Comparison of ENCODE assay signal across 9 cellular contexts in the genomic region with DNA sequence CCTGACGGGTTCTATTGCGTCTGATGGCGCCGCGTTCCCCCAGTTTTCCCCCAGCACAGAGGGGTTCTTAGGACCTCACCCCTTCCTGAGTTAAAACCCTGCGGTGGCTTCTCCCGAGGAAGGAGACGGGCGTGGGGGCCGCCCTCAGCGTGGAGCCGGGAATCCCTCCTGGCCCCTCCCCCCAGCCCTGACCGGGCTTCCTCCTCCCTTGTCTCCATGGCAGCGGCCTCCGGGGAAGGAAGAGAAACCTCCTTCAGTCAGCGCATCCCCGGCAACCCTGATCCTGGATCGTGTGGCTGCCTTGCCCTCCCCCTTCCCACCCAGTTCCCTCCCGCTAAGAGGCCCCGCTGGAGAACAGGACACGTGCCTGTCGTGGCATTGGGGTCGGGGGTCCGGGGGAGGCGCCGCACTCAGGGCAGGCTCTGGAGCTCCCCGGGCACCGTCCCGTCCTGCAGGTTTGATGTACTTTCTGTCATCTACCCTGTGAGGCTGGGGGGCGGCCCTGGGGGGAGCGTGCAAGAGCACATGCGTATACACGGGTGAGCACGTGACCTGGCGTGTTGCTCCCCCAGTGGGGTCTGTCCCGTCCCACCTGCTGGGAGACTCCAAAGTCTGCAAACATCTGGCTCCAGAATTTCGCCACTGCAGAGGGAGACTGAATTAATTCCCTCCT. TPM values are rescaled to one million over a fixed set of nuclear protein-coding genes. Genes with fewer than 3 reads are reported as not detected.
DNase-seq lines count a peak whose midpoint lies in the region; ATAC-seq and TF ChIP-seq lines count a peak whose summit lies in the region.
"Had no signal": no experiment of that assay in that cellular context is flagged by ENCODE, and none has a peak within 500 bp of the region (broad histone marks: within the 10 kb centered on the region; RNA-seq: fewer than 3 reads in every experiment).

No MANE protein-coding gene starts in this region.

- TF ChIP-seq CTCF in A673 (conservative IDR thresholded peaks at IDR 0.05; ENCODE audit: low read depth, low read length), result no peak
- no peak for TF ChIP-seq CTCF in natural killer cell (IDR thresholded peaks at IDR 0.05)

- no peak overlapping the region for H3K27ac ChIP-seq in A673 (ENCODE audit: low read depth, low read length, poor library complexity, severe bottlenecking)
- no peak overlapping the region for H3K27ac ChIP-seq in caudate nucleus (ENCODE audit: low read depth, low read length)
- H3K27ac ChIP-seq in CD8-positive, alpha-beta memory T cell (ENCODE audit: low read depth, low read length), result no peak overlapping the region
- no peak overlapping the region for H3K27ac ChIP-seq in CD4-positive, alpha-beta memory T cell (ENCODE audit: low read depth, low read length)

- no TSS peak for BruUV-seq in A673 (replicated peaks; lab: Mats Ljungman, UMichigan)

- H3K36me3 ChIP-seq in A673 (ENCODE audit: insufficient read depth, low read length, poor library complexity, severe bottlenecking), result no peaks in the 10 kb centered on the region
- H3K36me3 ChIP-seq in CD8-positive, alpha-beta memory T cell (ENCODE audit: insufficient read depth, low read length), result no peaks in the 10 kb centered on the region
- no peaks in the 10 kb centered on the region for H3K36me3 ChIP-seq in CD4-positive, alpha-beta memory T cell (ENCODE audit: insufficient read depth, low read length)

- no peak overlapping the region for H3K27ac Mint-ChIP-seq in CD8-positive, alpha-beta memory T cell
- H3K27ac Mint-ChIP-seq in activated CD4-positive, alpha-beta T cell treated with anti-CD3 and anti-CD28 coated beads, Interleukin-2, amount 10 ng/mL, durations not matched to agents 24 days and 14 days, result no peak overlapping the region
- no peak overlapping the region for H3K27ac Mint-ChIP-seq in CD4-positive, alpha-beta memory T cell
- no peak overlapping the region for H3K27ac Mint-ChIP-seq in natural killer cell
- H3K27ac Mint-ChIP-seq: naive B cell had no signal

- H3K27me3 ChIP-seq in A673 (replicated peaks; ENCODE audit: insufficient read depth, low read depth, low read length, poor library complexity), result no peaks in the 10 kb centered on the region
- H3K27me3 ChIP-seq in CD8-positive, alpha-beta memory T cell (ENCODE audit: insufficient read depth, low read length, poor library complexity, severe bottlenecking), result no peaks in the 10 kb centered on the region
- no peaks in the 10 kb centered on the region for H3K27me3 ChIP-seq in CD4-positive, alpha-beta memory T cell (ENCODE audit: insufficient read depth, low read length)

- peaks cover 0 to 1% (median 0%) of the 10 kb centered on the region in 5 donors for H3K9me3 Mint-ChIP-seq in CD8-positive, alpha-beta memory T cell
- H3K9me3 Mint-ChIP-seq in activated CD4-positive, alpha-beta T cell treated with anti-CD3 and anti-CD28 coated beads, Interleukin-2, amount 10 ng/mL, durations not matched to agents 24 days and 14 days, result no peaks in the 10 kb centered on the region
- peaks cover 0 to 3% (median 0%) of the 10 kb centered on the region in 8 donors for H3K9me3 Mint-ChIP-seq in CD4-positive, alpha-beta memory T cell
- no peaks in the 10 kb centered on the region for H3K9me3 Mint-ChIP-seq in natural killer cell
- H3K9me3 Mint-ChIP-seq: naive B cell had no signal

- H3K4me1 Mint-ChIP-seq in CD8-positive, alpha-beta memory T cell, result no peaks in the 10 kb centered on the region
- H3K4me1 Mint-ChIP-seq in activated CD4-positive, alpha-beta T cell treated with anti-CD3 and anti-CD28 coated beads, Interleukin-2, amount 10 ng/mL, durations not matched to agents 24 days and 14 days, result no peaks in the 10 kb centered on the region
- H3K4me1 Mint-ChIP-seq in CD4-positive, alpha-beta memory T cell, result no peaks in the 10 kb centered on the region
- no peaks in the 10 kb centered on the region for H3K4me1 Mint-ChIP-seq in natural killer cell
- H3K4me1 Mint-ChIP-seq: naive B cell had no signal

- no peaks in the 10 kb centered on the region for H3K9me3 ChIP-seq in A673 (ENCODE audit: low read depth, low read length, poor library complexity, severe bottlenecking)
- no peaks in the 10 kb centered on the region for H3K9me3 ChIP-seq in CD8-positive, alpha-beta memory T cell (ENCODE audit: low read length)
- H3K9me3 ChIP-seq in CD4-positive, alpha-beta memory T cell (ENCODE audit: control insufficient read depth in 1 of 2, low read length in 2 of 2), result no peaks in the 10 kb centered on the region

- H3K4me3 ChIP-seq in A673 (ENCODE audit: low read depth, low read length, poor library complexity, severe bottlenecking), result no peak overlapping the region
- H3K4me3 ChIP-seq in CD8-positive, alpha-beta memory T cell (ENCODE audit: low read length), result no peak overlapping the region
- H3K4me3 ChIP-seq in CD4-positive, alpha-beta memory T cell (ENCODE audit: low read length in 2 of 2), result no peak overlapping the region

- no peaks in the 10 kb centered on the region for H3K36me3 Mint-ChIP-seq in CD8-positive, alpha-beta memory T cell
- H3K36me3 Mint-ChIP-seq in activated CD4-positive, alpha-beta T cell treated with anti-CD3 and anti-CD28 coated beads, Interleukin-2, amount 10 ng/mL, durations not matched to agents 24 days and 14 days (ENCODE audit: low read depth), result no peaks in the 10 kb centered on the region
- H3K36me3 Mint-ChIP-seq in CD4-positive, alpha-beta memory T cell, result no peaks in the 10 kb centered on the region
- H3K36me3 Mint-ChIP-seq in natural killer cell, result no peaks in the 10 kb centered on the region
- H3K36me3 Mint-ChIP-seq: naive B cell had no signal

- ATAC-seq in natural killer cell, result no peak

- POLR2A ChIA-PET in A673 (lab: Charles Lee; ENCODE audit: low non-redundant PET), result no interaction called here
- POLR2A ChIA-PET in CD8-positive, alpha-beta memory T cell (lab: Charles Lee), result no interaction called here
- POLR2A ChIA-PET in CD4-positive, alpha-beta memory T cell (lab: Charles Lee; ENCODE audit: partially characterized antibody), result no interaction called here

- H3K27me3 Mint-ChIP-seq in CD8-positive, alpha-beta memory T cell, result peaks cover 0 to 3% of the 10 kb centered on the region in 2 donors
- H3K27me3 Mint-ChIP-seq in activated CD4-positive, alpha-beta T cell treated with anti-CD3 and anti-CD28 coated beads, Interleukin-2, amount 10 ng/mL, durations not matched to agents 24 days and 14 days, result no peaks in the 10 kb centered on the region
- no peaks in the 10 kb centered on the region for H3K27me3 Mint-ChIP-seq in CD4-positive, alpha-beta memory T cell
- H3K27me3 Mint-ChIP-seq in natural killer cell (ENCODE audit: low read depth in 2 of 2), result no peaks in the 10 kb centered on the region

- no peaks in the 10 kb centered on the region for H3K4me1 ChIP-seq in A673 (ENCODE audit: insufficient read depth, low read length, poor library complexity, severe bottlenecking)
- H3K4me1 ChIP-seq in CD8-positive, alpha-beta memory T cell (ENCODE audit: insufficient read depth, low read length), result no peaks in the 10 kb centered on the region
- no peaks in the 10 kb centered on the region for H3K4me1 ChIP-seq in CD4-positive, alpha-beta memory T cell (ENCODE audit: insufficient read depth, low read length)

- DNase-seq in A673 (ENCODE audit: low spot score) (peak; percentile 72), NCI-H1436 treated with DMSO at 0.1 percent for 48 hours (lab: John Stamatoyannopoulos, UW) (peak; percentile 12), caudate nucleus (lab: John Stamatoyannopoulos, UW) (peak in 41 of 61 donors; percentile 5 to 82 (median 45)), midbrain (lab: John Stamatoyannopoulos, UW) (peak; percentile 18), natural killer cell (no peak)
- no peak for DNase-seq in CD8-positive, alpha-beta memory T cell
- DNase-seq in activated CD4-positive, alpha-beta T cell treated with anti-CD3 and anti-CD28 coated beads, Interleukin-2, amount 10 ng/mL, durations not matched to agents 24 days and 14 days, result no peak
- DNase-seq in CD4-positive, alpha-beta memory T cell, result no peak
- DNase-seq: naive B cell had no signal

- CTCF ChIA-PET in A673 (lab: Charles Lee), result no interaction called here
- CTCF ChIA-PET in CD8-positive, alpha-beta memory T cell (lab: Charles Lee), result no interaction called here
- CTCF ChIA-PET in CD4-positive, alpha-beta memory T cell (lab: Charles Lee; ENCODE audit: partially characterized antibody), result no interaction called here

- H3K4me3 Mint-ChIP-seq in CD8-positive, alpha-beta memory T cell, result no peak overlapping the region
- no peak overlapping the region for H3K4me3 Mint-ChIP-seq in activated CD4-positive, alpha-beta T cell treated with anti-CD3 and anti-CD28 coated beads, Interleukin-2, amount 10 ng/mL, durations not matched to agents 24 days and 14 days
- H3K4me3 Mint-ChIP-seq in CD4-positive, alpha-beta memory T cell, result no peak overlapping the region
- H3K4me3 Mint-ChIP-seq in natural killer cell, result no peak overlapping the region
- H3K4me3 Mint-ChIP-seq: naive B cell had no signal

- intact Hi-C loops in A673 (cut with micrococcal nuclease; ENCODE audit: unreplicated experiment) (no loop called here), natural killer cell (cut with micrococcal nuclease) (no loop called here)
- intact Hi-C loops in activated CD4-positive, alpha-beta T cell treated with anti-CD3 and anti-CD28 coated beads, Interleukin-2, amount 10 ng/mL, durations not matched to agents 24 days and 14 days (cut with micrococcal nuclease), result no loop called here
- intact Hi-C loops in CD4-positive, alpha-beta memory T cell (cut with micrococcal nuclease), result no loop called here

RNA-seq across cellular contexts. Expression of gene CACNA1H, which starts 30.5 kb away (rescaled TPM):
- total RNA-seq in A673 (2021) (19.7 and 25.0 TPM in 2 replicates), natural killer cell (1 to 10 TPM; 1.1 to 1.5 (median 1.3) TPM)
- total RNA-seq in CD8-positive, alpha-beta memory T cell, result under 1 TPM; 0.31 to 0.42 TPM
- 0.40 TPM for polyA plus RNA-seq in CD8-positive, alpha-beta memory T cell
- 0.05 and 0.07 TPM in 2 replicates for total RNA-seq in activated CD4-positive, alpha-beta T cell treated with anti-CD3 and anti-CD28 coated beads, Interleukin-2, amount 10 ng/mL, durations not matched to agents 24 days and 14 days
- 1 to 10 TPM; 2.0 to 2.1 TPM for total RNA-seq in CD4-positive, alpha-beta memory T cell
- under 1 TPM; 0.48 to 0.99 TPM for polyA plus RNA-seq in CD4-positive, alpha-beta memory T cell

RNA-seq across cellular contexts. Expression of gene TPSG1, which starts 41.7 kb away (rescaled TPM):
- not detected in 2 replicates for total RNA-seq in A673 (2021)
- total RNA-seq in CD8-positive, alpha-beta memory T cell, result not detected
- polyA plus RNA-seq in CD8-positive, alpha-beta memory T cell, result not detected
- not detected in 2 replicates for total RNA-seq in activated CD4-positive, alpha-beta T cell treated with anti-CD3 and anti-CD28 coated beads, Interleukin-2, amount 10 ng/mL, durations not matched to agents 24 days and 14 days
- not detected for total RNA-seq in CD4-positive, alpha-beta memory T cell
- not detected for polyA plus RNA-seq in CD4-positive, alpha-beta memory T cell
- under 1 TPM in 1 of 3 donors, not detected in 2; 0.40 TPM for total RNA-seq in natural killer cell

RNA-seq across cellular contexts. Expression of gene TPSB2, which starts 46.6 kb away (rescaled TPM):
- 9.6 and 16.7 TPM in 2 replicates for total RNA-seq in A673 (2021)
- total RNA-seq in CD8-positive, alpha-beta memory T cell, result not detected
- polyA plus RNA-seq in CD8-positive, alpha-beta memory T cell, result not detected
- total RNA-seq in activated CD4-positive, alpha-beta T cell treated with anti-CD3 and anti-CD28 coated beads, Interleukin-2, amount 10 ng/mL, durations not matched to agents 24 days and 14 days, result not detected in 2 replicates
- not detected for total RNA-seq in CD4-positive, alpha-beta memory T cell
- polyA plus RNA-seq in CD4-positive, alpha-beta memory T cell, result not detected
- 10 to 100 TPM in 1 of 3 donors, not detected in 2; 12.6 TPM for total RNA-seq in natural killer cell

RNA-seq across cellular contexts. Expression of gene TPSAB1, which starts 57.1 kb away (rescaled TPM):
- total RNA-seq in A673 (2021), result 19.5 and 22.9 TPM in 2 replicates
- not detected for total RNA-seq in CD8-positive, alpha-beta memory T cell
- polyA plus RNA-seq in CD8-positive, alpha-beta memory T cell, result not detected
- total RNA-seq in activated CD4-positive, alpha-beta T cell treated with anti-CD3 and anti-CD28 coated beads, Interleukin-2, amount 10 ng/mL, durations not matched to agents 24 days and 14 days, result not detected in 2 replicates
- not detected for total RNA-seq in CD4-positive, alpha-beta memory T cell
- polyA plus RNA-seq in CD4-positive, alpha-beta memory T cell, result not detected
- 10 to 100 TPM in 1 of 3 donors, under 1 TPM in 1, not detected in 1; 0.82 to 13.4 TPM for total RNA-seq in natural killer cell

Comparison
In these comparisons a context has a peak if more than half of its experiments do, and no peak if none do; other contexts are left out.
1. DNase-seq: peak in A673 (single experiment), NCI-H1436 treated with DMSO at 0.1 percent for 48 hours (single experiment), caudate nucleus (41 of 61) and midbrain (single experiment); none in CD8-positive, alpha-beta memory T cell (0 of 5), activated CD4-positive, alpha-beta T cell treated with anti-CD3 and anti-CD28 coated beads, Interleukin-2, amount 10 ng/mL, durations not matched to agents 24 days and 14 days (single experiment), CD4-positive, alpha-beta memory T cell (0 of 5) and natural killer cell (single experiment).